17 cellular contexts compared by ENCODE assay signal in the genomic region with DNA sequence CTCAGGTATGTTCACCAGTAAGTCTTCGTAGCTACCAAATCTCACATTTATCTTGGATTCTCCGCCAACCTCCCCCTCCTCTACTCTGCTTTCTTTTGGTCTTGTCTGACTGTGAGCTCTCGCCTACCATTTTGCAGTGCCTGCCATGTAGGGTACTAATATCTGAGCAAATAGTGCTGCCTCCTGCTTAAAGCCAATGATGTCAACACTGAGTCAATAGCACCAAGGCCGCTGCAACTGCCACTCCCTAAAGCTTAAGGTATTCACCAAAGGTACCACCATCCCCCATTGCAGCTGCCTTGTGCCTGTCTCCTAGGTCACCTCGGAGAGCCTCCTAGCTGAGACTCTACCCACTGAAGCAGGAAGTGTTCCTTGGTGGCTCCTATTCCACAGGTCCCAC.
DNase-seq lines count a peak whose midpoint lies in the region; ATAC-seq and TF ChIP-seq lines count a peak whose summit lies in the region.
"Had no signal": no experiment of that assay in that cellular context is flagged by ENCODE, and none has a peak within 500 bp of the region (broad histone marks: within the 10 kb centered on the region; RNA-seq: fewer than 3 reads in every experiment).

No MANE protein-coding gene starts in this region.

- no peaks in the 10 kb centered on the region for H3K9me3 Mint-ChIP-seq in activated naive CD4-positive, alpha-beta T cell treated with anti-CD3 and anti-CD28 coated beads, Interleukin-2, amount 10 ng/mL, durations not matched to agents 7 days and 5 days
- H3K9me3 Mint-ChIP-seq in memory B cell, result no peaks in the 10 kb centered on the region
- H3K9me3 Mint-ChIP-seq: activated CD4-positive, alpha-beta T cell treated with anti-CD3 and anti-CD28 coated beads, Interleukin-2, amount 10 ng/mL, durations not matched to agents 24 days and 14 days; CD14-positive monocyte had no signal

- H3K9me2 ChIP-seq in PC-3 (replicated peaks; ENCODE audit: low read length), result no peaks in the 10 kb centered on the region

- DNase-seq in activated naive CD4-positive, alpha-beta T cell treated with anti-CD3 and anti-CD28 coated beads, Interleukin-2, amount 10 ng/mL, durations not matched to agents 7 days and 5 days, result no peak
- no peak for DNase-seq in activated naive CD4-positive, alpha-beta T cell (lab: John Stamatoyannopoulos, UW)
- DNase-seq in PC-3 (peak; percentile 64), memory B cell (ENCODE audit: low spot score in 2 of 2) (no peak), amygdala (lab: John Stamatoyannopoulos, UW) (no peak), tibial artery (no peak), OCI-M1 (lab: John Stamatoyannopoulos, UW) (no peak)
- DNase-seq: activated CD4-positive, alpha-beta T cell treated with anti-CD3 and anti-CD28 coated beads, Interleukin-2, amount 10 ng/mL, durations not matched to agents 24 days and 14 days; caudate nucleus; effector CD4-positive, alpha-beta T cell; GOT3; Kasumi-1; NCI-H1417 treated with DMSO at 0.1 percent for 48 hours; thyroid gland had no signal

- no peaks in the 10 kb centered on the region for H3K36me3 Mint-ChIP-seq in activated naive CD4-positive, alpha-beta T cell treated with anti-CD3 and anti-CD28 coated beads, Interleukin-2, amount 10 ng/mL, durations not matched to agents 7 days and 5 days
- H3K36me3 Mint-ChIP-seq in memory B cell, result peaks cover 26% of the 10 kb centered on the region
- H3K36me3 Mint-ChIP-seq: CD14-positive monocyte had no signal

- CTCF ChIA-PET in activated naive CD4-positive, alpha-beta T cell treated with anti-CD3 and anti-CD28 coated beads, Interleukin-2, amount 10 ng/mL, durations not matched to agents 7 days and 5 days (lab: Charles Lee), result no interaction called here
- CTCF ChIA-PET in PC-3 (lab: Charles Lee), result interaction anchor here (0.6 kb wide), 2 partner anchors 116 to 1645 kb away, joined by 4 to 5 read pairs; no protein-coding TSS in a partner anchor

- peaks cover 22% of the 10 kb centered on the region for H3K4me1 Mint-ChIP-seq in activated naive CD4-positive, alpha-beta T cell treated with anti-CD3 and anti-CD28 coated beads, Interleukin-2, amount 10 ng/mL, durations not matched to agents 7 days and 5 days
- peaks cover 45% of the 10 kb centered on the region for H3K4me1 Mint-ChIP-seq in memory B cell
- H3K4me1 Mint-ChIP-seq: CD14-positive monocyte had no signal

- H3K79me2 ChIP-seq in PC-3 (ENCODE audit: low read length), result peaks cover 23% of the 10 kb centered on the region

- peak overlapping the region; percentile 13 for H3K27ac ChIP-seq in PC-3 (ENCODE audit: low read length)
- no peak overlapping the region for H3K27ac ChIP-seq in tibial artery
- H3K27ac ChIP-seq: SK-N-MC, thyroid gland had no signal

- H3K27me3 Mint-ChIP-seq in activated naive CD4-positive, alpha-beta T cell treated with anti-CD3 and anti-CD28 coated beads, Interleukin-2, amount 10 ng/mL, durations not matched to agents 7 days and 5 days, result no peaks in the 10 kb centered on the region
- H3K27me3 Mint-ChIP-seq in memory B cell, result no peaks in the 10 kb centered on the region
- H3K27me3 Mint-ChIP-seq: activated CD4-positive, alpha-beta T cell treated with anti-CD3 and anti-CD28 coated beads, Interleukin-2, amount 10 ng/mL, durations not matched to agents 24 days and 14 days had no signal

- no peak overlapping the region for H3K4me3 Mint-ChIP-seq in activated naive CD4-positive, alpha-beta T cell treated with anti-CD3 and anti-CD28 coated beads, Interleukin-2, amount 10 ng/mL, durations not matched to agents 7 days and 5 days
- H3K4me3 Mint-ChIP-seq in memory B cell, result peak overlapping the region; percentile 64
- H3K4me3 Mint-ChIP-seq: activated CD4-positive, alpha-beta T cell treated with anti-CD3 and anti-CD28 coated beads, Interleukin-2, amount 10 ng/mL, durations not matched to agents 24 days and 14 days; CD14-positive monocyte had no signal

- peak overlapping the region; percentile 34 for H3K27ac Mint-ChIP-seq in activated naive CD4-positive, alpha-beta T cell treated with anti-CD3 and anti-CD28 coated beads, Interleukin-2, amount 10 ng/mL, durations not matched to agents 7 days and 5 days
- H3K27ac Mint-ChIP-seq in memory B cell, result peak overlapping the region; percentile 84
- H3K27ac Mint-ChIP-seq: activated CD4-positive, alpha-beta T cell treated with anti-CD3 and anti-CD28 coated beads, Interleukin-2, amount 10 ng/mL, durations not matched to agents 24 days and 14 days; CD14-positive monocyte had no signal

- intact Hi-C loops in PC-3 (cut with micrococcal nuclease), result no loop called here
- intact Hi-C loops in tibial artery (cut with DNase I; ENCODE audit: low total_unique reads), result no loop called here

- no peak for TF ChIP-seq CTCF in PC-3 (conservative IDR thresholded peaks at IDR 0.05; ENCODE audit: low read depth, low read length)
- TF ChIP-seq CTCF in tibial artery (IDR thresholded peaks at IDR 0.05), result no peak

- H2AFZ ChIP-seq in PC-3 (ENCODE audit: low read length), result 0 out of 2 replicates have a peak overlapping the region, but pooled peaks have one; percentile 9

- POLR2A ChIA-PET in PC-3 (lab: Charles Lee; ENCODE audit: unreplicated experiment), result no interaction called here

- no peak overlapping the region; the same call in 1 of the 2 replicates for H3K9ac ChIP-seq in PC-3 (ENCODE audit: low read length)

- no peaks in the 10 kb centered on the region for H3K9me3 ChIP-seq in PC-3 (ENCODE audit: low read length)
- H3K9me3 ChIP-seq in tibial artery, result no peaks in the 10 kb centered on the region
- H3K9me3 ChIP-seq: thyroid gland had no signal

- no TSS peak for BruUV-seq in PC-3 (replicated peaks; lab: Mats Ljungman, UMichigan)

- no peaks in the 10 kb centered on the region for H3K27me3 ChIP-seq in PC-3 (ENCODE audit: low read length)
- peaks cover 0 to 5% of the 10 kb centered on the region in 2 donors for H3K27me3 ChIP-seq in tibial artery
- H3K27me3 ChIP-seq: thyroid gland had no signal

- H3K36me3 ChIP-seq in PC-3 (ENCODE audit: low read depth, low read length) (no peaks in the 10 kb centered on the region), tibial artery (no peaks in the 10 kb centered on the region)
- H3K36me3 ChIP-seq: thyroid gland had no signal

- H3K4me2 ChIP-seq in PC-3 (ENCODE audit: low read length), result peak overlapping the region; percentile 30

- peaks cover 43% of the 10 kb centered on the region for H3K4me1 ChIP-seq in PC-3 (ENCODE audit: insufficient read depth, low read length)
- no peaks in the 10 kb centered on the region for H3K4me1 ChIP-seq in tibial artery

- H4K20me1 ChIP-seq in PC-3 (ENCODE audit: low read length), result no peaks in the 10 kb centered on the region

- ATAC-seq in PC-3 (peak; percentile 32), memory B cell (ENCODE audit: low read depth) (no peak), GM21360 (IDR thresholded peaks at IDR 0.05; ENCODE audit: unreplicated experiment) (no peak)

- H3F3A ChIP-seq in PC-3 (ENCODE audit: low read length, unreplicated experiment), result no peaks in the 10 kb centered on the region

- H3K4me3 ChIP-seq in PC-3 (ENCODE audit: low read length), result no peak overlapping the region
- H3K4me3 ChIP-seq in tibial artery, result no peak overlapping the region
- H3K4me3 ChIP-seq: SK-N-MC, thyroid gland had no signal
